In genomic region chr12:89376844-89377243, GRCh38 we compare ENCODE assay signal across 15 cellular contexts. TPM values are rescaled to one million over a fixed set of nuclear protein-coding genes. Genes with fewer than 3 reads are reported as not detected.
DNase-seq lines count a peak whose midpoint lies in the region; ATAC-seq and TF ChIP-seq lines count a peak whose summit lies in the region.
"Had no signal": no experiment of that assay in that cellular context is flagged by ENCODE, and none has a peak within 500 bp of the region (broad histone marks: within the 10 kb centered on the region; RNA-seq: fewer than 3 reads in every experiment).

No MANE protein-coding gene starts in this region.

- ATAC-seq in natural killer cell = no peak
- no peak for ATAC-seq in GM21786 (IDR thresholded peaks at IDR 0.05; ENCODE audit: unreplicated experiment)

- peaks cover 20% of the 10 kb centered on the region for H3K36me3 Mint-ChIP-seq in activated CD4-positive, alpha-beta memory T cell treated with anti-CD3 and anti-CD28 coated beads, Interleukin-2, amount 10 ng/mL, durations not matched to agents 7 days and 5 days (ENCODE audit: low read depth)
- H3K36me3 Mint-ChIP-seq in activated CD4-positive, alpha-beta memory T cell treated with anti-CD3 and anti-CD28 coated beads for 36 hours = no peaks in the 10 kb centered on the region
- no peaks in the 10 kb centered on the region for H3K36me3 Mint-ChIP-seq in natural killer cell

- intact Hi-C loops in activated CD4-positive, alpha-beta memory T cell treated with anti-CD3 and anti-CD28 coated beads for 36 hours (cut with micrococcal nuclease) = loop anchor here (1.0 to 2.0 kb wide), 3 partner anchors 13 to 304 kb away; no protein-coding TSS in a partner anchor
- intact Hi-C loops in natural killer cell (cut with micrococcal nuclease) = loop anchor here (1.0 kb wide), 1 partner anchor 24 kb away; no protein-coding TSS in a partner anchor

- peaks cover 5% of the 10 kb centered on the region for H3K9me3 Mint-ChIP-seq in activated CD4-positive, alpha-beta memory T cell treated with anti-CD3 and anti-CD28 coated beads, Interleukin-2, amount 10 ng/mL, durations not matched to agents 7 days and 5 days
- H3K9me3 Mint-ChIP-seq in activated CD4-positive, alpha-beta memory T cell treated with anti-CD3 and anti-CD28 coated beads for 36 hours = no peaks in the 10 kb centered on the region
- H3K9me3 Mint-ChIP-seq in natural killer cell = no peaks in the 10 kb centered on the region

- H3K27ac ChIP-seq in Peyer's patch (peak overlapping the region in 3 of 4 donors; percentile 62 to 92 (median 72)), duodenal mucosa (ENCODE audit: low read depth, low read length) (peak overlapping the region; percentile 80)
- H3K27ac ChIP-seq: RWPE1 had no signal

- H3K9me3 ChIP-seq in Peyer's patch = no peaks in the 10 kb centered on the region
- no peaks in the 10 kb centered on the region for H3K9me3 ChIP-seq in duodenal mucosa (ENCODE audit: control insufficient read depth in 1 of 2, low read length in 2 of 2)

- peaks cover 47% of the 10 kb centered on the region for H3K4me1 Mint-ChIP-seq in activated CD4-positive, alpha-beta memory T cell treated with anti-CD3 and anti-CD28 coated beads, Interleukin-2, amount 10 ng/mL, durations not matched to agents 7 days and 5 days
- peaks cover 20% of the 10 kb centered on the region for H3K4me1 Mint-ChIP-seq in activated CD4-positive, alpha-beta memory T cell treated with anti-CD3 and anti-CD28 coated beads for 36 hours (ENCODE audit: low read depth)
- H3K4me1 Mint-ChIP-seq in natural killer cell = peaks cover 17 to 19% of the 10 kb centered on the region in 2 donors

- CTCF ChIA-PET in activated CD4-positive, alpha-beta memory T cell treated with anti-CD3 and anti-CD28 coated beads, Interleukin-2, amount 10 ng/mL, durations not matched to agents 7 days and 5 days (lab: Charles Lee) = no interaction called here
- CTCF ChIA-PET in activated CD4-positive, alpha-beta memory T cell treated with anti-CD3 and anti-CD28 coated beads for 36 hours (lab: Charles Lee) = no interaction called here

- POLR2A ChIA-PET in activated CD4-positive, alpha-beta memory T cell treated with anti-CD3 and anti-CD28 coated beads, Interleukin-2, amount 10 ng/mL, durations not matched to agents 7 days and 5 days (lab: Charles Lee) = interaction anchor here (5.3 kb wide), 1 partner anchor 24 kb away, joined by 37 read pairs; the partner anchor contains the start of gene DUSP6
- POLR2A ChIA-PET in activated CD4-positive, alpha-beta memory T cell treated with anti-CD3 and anti-CD28 coated beads for 36 hours (lab: Charles Lee) = no interaction called here

- H3K4me3 Mint-ChIP-seq in activated CD4-positive, alpha-beta memory T cell treated with anti-CD3 and anti-CD28 coated beads, Interleukin-2, amount 10 ng/mL, durations not matched to agents 7 days and 5 days = no peak overlapping the region
- no peak overlapping the region for H3K4me3 Mint-ChIP-seq in activated CD4-positive, alpha-beta memory T cell treated with anti-CD3 and anti-CD28 coated beads for 36 hours
- H3K4me3 Mint-ChIP-seq in natural killer cell = peak overlapping the region; percentile 22

- H3K27me3 ChIP-seq in Peyer's patch (no peaks in the 10 kb centered on the region), duodenal mucosa (ENCODE audit: control insufficient read depth in 1 of 2, insufficient read depth in 2 of 2, low read length in 2 of 2) (no peaks in the 10 kb centered on the region)

- no peak overlapping the region for H3K9ac ChIP-seq in duodenal mucosa (ENCODE audit: low read depth in 1 of 2, low read length in 2 of 2)

- H3K4me1 ChIP-seq in Peyer's patch = peaks cover 0 to 12% (median 6%) of the 10 kb centered on the region in 4 donors
- H3K4me1 ChIP-seq in duodenal mucosa (ENCODE audit: control insufficient read depth in 1 of 2, insufficient read depth in 2 of 2, low read length in 2 of 2) = peaks cover 42 to 54% of the 10 kb centered on the region in 2 donors

- no peak for TF ChIP-seq POLR2A in Peyer's patch (IDR thresholded peaks at IDR 0.05)

- DNase-seq in activated CD4-positive, alpha-beta memory T cell treated with anti-CD3 and anti-CD28 coated beads, Interleukin-2, amount 10 ng/mL, durations not matched to agents 7 days and 5 days = no peak
- DNase-seq in activated CD4-positive, alpha-beta memory T cell treated with anti-CD3 and anti-CD28 coated beads for 36 hours = no peak
- DNase-seq in Peyer's patch (no peak), natural killer cell (no peak), GOT3 (lab: John Stamatoyannopoulos, UW) (no peak), EL (no peak)
- DNase-seq: 8988T, C1 segment of cervical spinal cord, HCEC 1CT, NCI-H1436, NCI-H2029 treated with DMSO at 0.1 percent for 48 hours, NCI-H524 treated with DMSO at 0.1 percent for 48 hours had no signal

- TF ChIP-seq CTCF in Peyer's patch (IDR thresholded peaks at IDR 0.05) (no peak), natural killer cell (IDR thresholded peaks at IDR 0.05) (no peak)

- H3K27me3 Mint-ChIP-seq in activated CD4-positive, alpha-beta memory T cell treated with anti-CD3 and anti-CD28 coated beads, Interleukin-2, amount 10 ng/mL, durations not matched to agents 7 days and 5 days = no peaks in the 10 kb centered on the region
- H3K27me3 Mint-ChIP-seq in activated CD4-positive, alpha-beta memory T cell treated with anti-CD3 and anti-CD28 coated beads for 36 hours = no peaks in the 10 kb centered on the region
- no peaks in the 10 kb centered on the region for H3K27me3 Mint-ChIP-seq in natural killer cell (ENCODE audit: low read depth in 2 of 2)

- H3K27ac Mint-ChIP-seq in activated CD4-positive, alpha-beta memory T cell treated with anti-CD3 and anti-CD28 coated beads, Interleukin-2, amount 10 ng/mL, durations not matched to agents 7 days and 5 days = peak overlapping the region; percentile 80
- H3K27ac Mint-ChIP-seq in activated CD4-positive, alpha-beta memory T cell treated with anti-CD3 and anti-CD28 coated beads for 36 hours = no peak overlapping the region
- H3K27ac Mint-ChIP-seq in natural killer cell = peak overlapping the region; percentile 80

- H3K4me3 ChIP-seq in Peyer's patch (no peak overlapping the region), duodenal mucosa (ENCODE audit: low read depth in 1 of 2, low read length in 2 of 2) (no peak overlapping the region)

- no peaks in the 10 kb centered on the region for H3K36me3 ChIP-seq in Peyer's patch
- no peaks in the 10 kb centered on the region for H3K36me3 ChIP-seq in duodenal mucosa (ENCODE audit: control insufficient read depth in 1 of 2, insufficient read depth in 2 of 2, low read length in 2 of 2)

RNA-seq across cellular contexts. Expression of gene DUSP6, which starts 24.5 kb away (rescaled TPM):
- total RNA-seq in activated CD4-positive, alpha-beta memory T cell treated with anti-CD3 and anti-CD28 coated beads, Interleukin-2, amount 10 ng/mL, durations not matched to agents 7 days and 5 days = 100 to 1,000 TPM; 170 to 171 TPM
- 10 to 100 TPM; 86.7 to 87.9 TPM for total RNA-seq in activated CD4-positive, alpha-beta memory T cell treated with anti-CD3 and anti-CD28 coated beads for 36 hours
- total RNA-seq in Peyer's patch (10 to 100 TPM; 33.1 to 71.0 (median 46.7) TPM), natural killer cell (100 to 1,000 TPM in 2 of 3 donors, 10 to 100 TPM in 1; 52.2 to 222 (median 141) TPM)
